Comparison of ENCODE assay signal across 14 cellular contexts in genomic region chr17:78998311-78999055, GRCh38. TPM values are rescaled to one million over a fixed set of nuclear protein-coding genes. Genes with fewer than 3 reads are reported as not detected.
A peak's percentile ranks its signal among the peaks of the same experiment; 100 is the strongest.
DNase-seq lines count a peak whose midpoint lies in the region; ATAC-seq and TF ChIP-seq lines count a peak whose summit lies in the region.
"Had no signal": no experiment of that assay in that cellular context is flagged by ENCODE, and none has a peak within 500 bp of the region (broad histone marks: within the 10 kb centered on the region; RNA-seq: fewer than 3 reads in every experiment).

No MANE protein-coding gene starts in this region.

- no peak overlapping the region for H3K4me3 Mint-ChIP-seq in endothelial cell (ENCODE audit: unreplicated experiment)
- H3K4me3 Mint-ChIP-seq: activated naive CD8-positive, alpha-beta T cell treated with anti-CD3 and anti-CD28 coated beads, Interleukin-2, amount 10 ng/mL, durations not matched to agents 7 days and 5 days; CD4-positive, alpha-beta T cell; neural crest cell had no signal

- peaks cover 0 to 12% (median 4%) of the 10 kb centered on the region in 4 donors for H3K4me1 ChIP-seq in sigmoid colon

- H3K9me3 ChIP-seq in sigmoid colon: no peaks in the 10 kb centered on the region

- no peak for TF ChIP-seq POLR2A in sigmoid colon (IDR thresholded peaks at IDR 0.05)

- TF ChIP-seq CTCF in GM13976 (IDR thresholded peaks at IDR 0.05; ENCODE audit: borderline replicate concordance, control extremely low read depth, extremely low read depth, insufficient read depth, missing control alignments) (no peak), sigmoid colon (IDR thresholded peaks at IDR 0.05) (peak in 1 of 4 experiments; percentile 10), endothelial cell (IDR thresholded peaks at IDR 0.05; ENCODE audit: unreplicated experiment) (no peak)

- no peaks in the 10 kb centered on the region for H3K4me1 Mint-ChIP-seq in endothelial cell (ENCODE audit: unreplicated experiment)
- H3K4me1 Mint-ChIP-seq: activated naive CD8-positive, alpha-beta T cell treated with anti-CD3 and anti-CD28 coated beads, Interleukin-2, amount 10 ng/mL, durations not matched to agents 7 days and 5 days; neural crest cell had no signal

- H3K27ac ChIP-seq in sigmoid colon: no peak overlapping the region

- intact Hi-C loops in left cardiac atrium (cut with DNase I): no loop called here
- intact Hi-C loops in sigmoid colon (cut with DNase I): no loop called here

- peaks cover 25% of the 10 kb centered on the region for H3K36me3 Mint-ChIP-seq in endothelial cell (ENCODE audit: low read depth, unreplicated experiment)

- H3K27ac Mint-ChIP-seq in endothelial cell (ENCODE audit: unreplicated experiment): no peak overlapping the region
- H3K27ac Mint-ChIP-seq: activated naive CD8-positive, alpha-beta T cell treated with anti-CD3 and anti-CD28 coated beads, Interleukin-2, amount 10 ng/mL, durations not matched to agents 7 days and 5 days; CD4-positive, alpha-beta T cell had no signal

- peaks cover 14% of the 10 kb centered on the region for H3K27me3 Mint-ChIP-seq in endothelial cell (ENCODE audit: unreplicated experiment)
- H3K27me3 Mint-ChIP-seq: activated naive CD8-positive, alpha-beta T cell treated with anti-CD3 and anti-CD28 coated beads, Interleukin-2, amount 10 ng/mL, durations not matched to agents 7 days and 5 days; CD4-positive, alpha-beta T cell had no signal

- H3K36me3 ChIP-seq in sigmoid colon: peaks cover 0 to 47% (median 18%) of the 10 kb centered on the region in 4 donors

- H3K27me3 ChIP-seq in sigmoid colon: no peaks in the 10 kb centered on the region

- H3K4me3 ChIP-seq in sigmoid colon: no peak overlapping the region

- no peaks in the 10 kb centered on the region for H3K9me3 Mint-ChIP-seq in endothelial cell (ENCODE audit: unreplicated experiment)
- H3K9me3 Mint-ChIP-seq: activated naive CD8-positive, alpha-beta T cell treated with anti-CD3 and anti-CD28 coated beads, Interleukin-2, amount 10 ng/mL, durations not matched to agents 7 days and 5 days; CD4-positive, alpha-beta T cell; neural crest cell had no signal

- in situ Hi-C loops in GM13976 (cut with MboI; ENCODE audit: low sequenced_read_pairs, unreplicated experiment): no loop called here

- WGBS in sigmoid colon, 2 donors: 21 to 73% methylated on average over 28 of the region's 28 CpGs

- peak; percentile 27 for DNase-seq in GM13976 (ENCODE audit: low spot score)
- peak; percentile 77 for DNase-seq in left cardiac atrium
- DNase-seq in sigmoid colon: peak; percentile 63
- no peak for DNase-seq in NOMO-1 treated with DMSO at 0.1 percent for 48 hours (lab: John Stamatoyannopoulos, UW; ENCODE audit: unreplicated experiment)
- no peak for DNase-seq in Ammon's horn (ENCODE audit: low spot score)
- DNase-seq in NCI-H146 treated with DMSO at 0.1 percent for 48 hours (lab: John Stamatoyannopoulos, UW; ENCODE audit: unreplicated experiment): no peak
- DNase-seq in endothelial cell (ENCODE audit: low spot score): no peak
- DNase-seq: activated CD4-positive, alpha-beta T cell treated with anti-CD3 and anti-CD28 coated beads, Interleukin-2, amount 50 U/mL, for 4 hours; activated naive CD8-positive, alpha-beta T cell treated with anti-CD3 and anti-CD28 coated beads, Interleukin-2, amount 10 ng/mL, durations not matched to agents 7 days and 5 days; CD4-positive, alpha-beta T cell; NCI-H748 treated with DMSO at 0.1 percent for 48 hours; SW 1271 had no signal

- ATAC-seq in SK-N-SH treated with all-trans-retinoic acid at 6 μM for 48 hours (peak; percentile 35; the same call in 1 of the 3 replicates), left cardiac atrium (peak; percentile 77 to 80)

- TF ChIP-seq EP300 in sigmoid colon (IDR thresholded peaks at IDR 0.05): no peak

TF ChIP-seq in SK-N-SH treated with all-trans-retinoic acid at 6 μM for 48 hours, 23 proteins besides CTCF, POLR2A, EP300 and RAD21:
- TF ChIP-seq CREB5 (CRISPR knock-in tag; IDR thresholded peaks at IDR 0.05; ENCODE audit: low read depth): no peak
- TF ChIP-seq RARB (CRISPR knock-in tag; IDR thresholded peaks at IDR 0.05): no peak
- TF ChIP-seq ZFP3 (CRISPR knock-in tag; IDR thresholded peaks at IDR 0.05): 0 out of 2 replicates have a peak, but pooled peaks have one; percentile 17
- TF ChIP-seq CSDC2 (CRISPR knock-in tag; IDR thresholded peaks at IDR 0.05): no peak
- TF ChIP-seq TCF4 (CRISPR knock-in tag; IDR thresholded peaks at IDR 0.05; ENCODE audit: borderline replicate concordance): peak; percentile 41; the same call in 1 of the 2 replicates
- no peak for TF ChIP-seq ZNF70 (CRISPR knock-in tag; IDR thresholded peaks at IDR 0.05)
- 0 out of 2 replicates have a peak, but pooled peaks have one; percentile 29 for TF ChIP-seq TSHZ2 (CRISPR knock-in tag; IDR thresholded peaks at IDR 0.05)
- TF ChIP-seq CSRNP3 (CRISPR knock-in tag; IDR thresholded peaks at IDR 0.05): no peak
- no peak for TF ChIP-seq ZC3H10 (CRISPR knock-in tag; IDR thresholded peaks at IDR 0.05)
- no peak for TF ChIP-seq TOX (CRISPR knock-in tag; IDR thresholded peaks at IDR 0.05; ENCODE audit: borderline replicate concordance)

RNA-seq across cellular contexts. Expression of gene CANT1, which starts 11.1 kb away (rescaled TPM):
- total RNA-seq in left cardiac atrium (10 to 100 TPM; 30.5 to 33.3 TPM), sigmoid colon (10 to 100 TPM; 11.1 to 19.1 (median 13.4) TPM), endothelial cell (ENCODE audit: unreplicated experiment) (81.6 TPM)
- polyA plus RNA-seq in sigmoid colon: 100 to 1,000 TPM in 1 of 3 donors, 10 to 100 TPM in 2; 51.1 to 132 (median 60.3) TPM

RNA-seq across cellular contexts. Expression of gene LGALS3BP, which starts 18.8 kb away (rescaled TPM):
- 100 to 1,000 TPM; 390 to 448 TPM for total RNA-seq in left cardiac atrium
- total RNA-seq in sigmoid colon: 100 to 1,000 TPM; 134 to 277 (median 186) TPM
- 100 to 1,000 TPM in 2 of 3 donors, 10 to 100 TPM in 1; 92.5 to 415 (median 138) TPM for polyA plus RNA-seq in sigmoid colon
- 12.6 TPM for total RNA-seq in endothelial cell (ENCODE audit: unreplicated experiment)

RNA-seq across cellular contexts. Expression of gene C1QTNF1, which starts 25.5 kb away (rescaled TPM):
- total RNA-seq in left cardiac atrium (100 to 1,000 TPM; 377 to 765 TPM), sigmoid colon (10 to 100 TPM; 14.8 to 31.4 (median 26.2) TPM), endothelial cell (ENCODE audit: unreplicated experiment) (0.26 TPM)
- polyA plus RNA-seq in sigmoid colon: 10 to 100 TPM in 1 of 3 donors, 1 to 10 TPM in 2; 1.4 to 34.6 (median 4.8) TPM
- total RNA-seq: activated naive CD8-positive, alpha-beta T cell treated with anti-CD3 and anti-CD28 coated beads, Interleukin-2, amount 10 ng/mL, durations not matched to agents 7 days and 5 days; CD4-positive, alpha-beta T cell had no signal

Comparison
In these comparisons a context has a peak if more than half of its experiments do, and no peak if none do; other contexts are left out.
1. DNase-seq: peak in GM13976 (single experiment), left cardiac atrium (single experiment) and sigmoid colon (single experiment); none in NOMO-1 treated with DMSO at 0.1 percent for 48 hours (single experiment), Ammon's horn (single experiment), NCI-H146 treated with DMSO at 0.1 percent for 48 hours (single experiment) and endothelial cell (single experiment).
2. RNA of gene C1QTNF1, which starts 25.5 kb away (total RNA-seq): 377 to 765 TPM in left cardiac atrium and 14.8 to 31.4 TPM in sigmoid colon; 0.26 TPM in endothelial cell (single experiment); every median in the first group is over 10 times any median in the second.